In the genomic region with DNA sequence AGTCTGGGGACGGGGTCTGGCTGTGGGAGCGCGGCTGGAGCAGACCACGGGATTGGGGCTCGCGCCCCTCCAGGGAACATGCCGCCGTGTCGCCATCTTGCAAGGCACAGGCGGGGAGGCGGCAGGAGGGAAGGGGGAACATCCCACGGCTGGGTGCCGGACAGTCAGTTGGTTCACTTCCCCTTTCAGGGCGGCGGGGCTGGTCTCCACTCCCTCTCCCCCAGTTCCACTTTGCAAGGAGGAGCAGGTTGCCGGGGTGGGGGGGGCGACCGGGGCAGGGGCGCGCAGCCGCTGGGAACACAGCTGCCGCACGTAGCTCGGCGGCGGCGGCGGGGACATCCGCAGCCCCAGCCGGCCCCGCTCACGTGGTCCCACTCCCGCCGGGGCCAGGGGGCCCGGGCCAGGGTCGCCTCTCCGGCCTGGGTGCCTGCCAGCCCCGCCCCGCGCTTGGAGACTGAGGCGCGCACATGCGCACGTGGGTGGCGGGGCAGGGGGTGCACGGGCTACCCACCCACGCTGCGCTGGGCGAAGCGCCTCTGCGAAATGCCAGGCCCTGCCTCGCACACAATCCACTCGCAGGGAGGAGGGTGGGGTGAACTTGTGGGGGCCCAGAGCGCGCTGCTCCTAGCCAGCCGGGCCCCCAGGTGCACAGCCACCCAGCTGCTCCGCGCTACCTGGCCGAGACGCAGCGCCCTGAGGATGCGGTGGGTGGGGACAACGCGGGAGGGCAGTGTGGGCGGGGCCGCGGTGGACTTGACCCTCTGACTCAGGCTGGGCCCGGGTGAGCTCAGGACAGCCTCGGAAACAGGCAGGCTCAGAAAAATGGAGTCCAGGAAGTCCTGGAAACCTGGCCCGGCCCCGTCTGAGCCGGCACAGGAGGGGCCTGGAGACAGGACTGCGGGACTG, we compare ENCODE assay signal across 8 cellular contexts. TPM values are rescaled to one million over a fixed set of nuclear protein-coding genes. Genes with fewer than 3 reads are reported as not detected.
DNase-seq lines count a peak whose midpoint lies in the region; ATAC-seq and TF ChIP-seq lines count a peak whose summit lies in the region.

No MANE protein-coding gene starts in this region.

- DNase-seq in HFFc6: peak; percentile 78
- DNase-seq in SKM-1 treated with dmso at 0.1 percent for 144 hours (lab: John Stamatoyannopoulos, UW; ENCODE audit: unreplicated experiment): peak; percentile 91
- DNase-seq in MCF 10A (ENCODE audit: unreplicated experiment): peak; percentile 85
- DNase-seq in NCI-H510A (lab: John Stamatoyannopoulos, UW): no peak

- peaks cover 82% of the 10 kb centered on the region for H3K4me1 ChIP-seq in BLaER1
- peaks cover 40% of the 10 kb centered on the region for H3K4me1 ChIP-seq in iPS-20b (ENCODE audit: insufficient read depth, low read length)
- peaks cover 70% of the 10 kb centered on the region for H3K4me1 ChIP-seq in skeletal muscle satellite cell (ENCODE audit: control insufficient read depth, insufficient read depth, low read length)

- H3K36me3 Mint-ChIP-seq in HFFc6 (ENCODE audit: low read depth): peaks cover 2% of the 10 kb centered on the region; the same call in 1 of the 2 replicates
- H3K36me3 Mint-ChIP-seq in MCF 10A (ENCODE audit: insufficient read depth, unreplicated experiment): no peaks in the 10 kb centered on the region

- no peaks in the 10 kb centered on the region for H3K9me3 Mint-ChIP-seq in HFFc6
- H3K9me3 Mint-ChIP-seq in MCF 10A (ENCODE audit: unreplicated experiment): no peaks in the 10 kb centered on the region

- H3K4me2 ChIP-seq in BLaER1 (peak overlapping the region; percentile 99), skeletal muscle satellite cell (ENCODE audit: low read length) (peak overlapping the region; percentile 97)

- peak overlapping the region; percentile 94 for H3K9ac ChIP-seq in BLaER1
- peak overlapping the region; percentile 64; the same call in 1 of the 2 replicates for H3K9ac ChIP-seq in iPS-20b (ENCODE audit: low read depth, low read length)
- peak overlapping the region; percentile 86 for H3K9ac ChIP-seq in skeletal muscle satellite cell (ENCODE audit: low read depth, low read length)

- CTCF ChIA-PET in MCF 10A (lab: Yijun Ruan, JAX): interaction anchor here (1.0 to 1.5 kb wide), 3 partner anchors 10 to 608 kb away, joined by 3 to 4 read pairs (median 3); no protein-coding TSS in a partner anchor

- no TSS peak for BruUV-seq in MCF 10A (replicated peaks; lab: Mats Ljungman, UMichigan)

- no peak for TF ChIP-seq CTCF in HFFc6 (IDR thresholded peaks at IDR 0.05)
- no peak for TF ChIP-seq CTCF in MCF 10A (IDR thresholded peaks at IDR 0.05; ENCODE audit: unreplicated experiment)

- POLR2A ChIA-PET in MCF 10A (lab: Yijun Ruan, JAX): interaction anchor here (0.6 to 2.7 kb wide), 7 partner anchors 8 to 234 kb away, joined by 3 to 11 read pairs (median 4); no protein-coding TSS in a partner anchor

- ATAC-seq in GM19463 (IDR thresholded peaks at IDR 0.05; ENCODE audit: unreplicated experiment): no peak

- H3K4me3 Mint-ChIP-seq in HFFc6 (peak overlapping the region; percentile 77), MCF 10A (ENCODE audit: unreplicated experiment) (peak overlapping the region; percentile 44)

- H3K9me3 ChIP-seq in BLaER1 (no peaks in the 10 kb centered on the region), iPS-20b (ENCODE audit: insufficient read depth, low read depth, low read length) (no peaks in the 10 kb centered on the region), skeletal muscle satellite cell (replicated peaks; ENCODE audit: low read length) (no peaks in the 10 kb centered on the region)

- H3K4me1 Mint-ChIP-seq in HFFc6 (ENCODE audit: low read depth) (peaks cover 36% of the 10 kb centered on the region), MCF 10A (ENCODE audit: insufficient read depth, unreplicated experiment) (peaks cover 10% of the 10 kb centered on the region)

- H3K27ac ChIP-seq in BLaER1 (peak overlapping the region; percentile 99), iPS-20b (ENCODE audit: low read length) (no peak overlapping the region)

- H4K20me1 ChIP-seq in BLaER1: peaks cover 65% of the 10 kb centered on the region

- H3K27ac Mint-ChIP-seq in HFFc6 (peak overlapping the region; percentile 88), MCF 10A (ENCODE audit: low read depth, unreplicated experiment) (no peak overlapping the region)

- no peaks in the 10 kb centered on the region for H3K27me3 ChIP-seq in BLaER1
- H3K27me3 ChIP-seq in iPS-20b (ENCODE audit: insufficient read depth, low read length): peaks cover 19% of the 10 kb centered on the region
- no peaks in the 10 kb centered on the region for H3K27me3 ChIP-seq in skeletal muscle satellite cell (ENCODE audit: control insufficient read depth, insufficient read depth, low read length)

- peak overlapping the region; percentile 96 for H3K4me3 ChIP-seq in BLaER1
- H3K4me3 ChIP-seq in iPS-20b (ENCODE audit: low read length): peak overlapping the region; percentile 66; the same call in 1 of the 2 replicates
- peak overlapping the region; percentile 72 for H3K4me3 ChIP-seq in skeletal muscle satellite cell (ENCODE audit: low read length)

- H3K36me3 ChIP-seq in BLaER1 (peaks cover 6% of the 10 kb centered on the region), iPS-20b (ENCODE audit: insufficient read depth, low read depth, low read length) (no peaks in the 10 kb centered on the region), skeletal muscle satellite cell (ENCODE audit: insufficient read depth, low read length) (no peaks in the 10 kb centered on the region)

- no peaks in the 10 kb centered on the region; the same call in 1 of the 2 replicates for H3K27me3 Mint-ChIP-seq in HFFc6 (ENCODE audit: insufficient read depth)
- no peaks in the 10 kb centered on the region for H3K27me3 Mint-ChIP-seq in MCF 10A (ENCODE audit: insufficient read depth, unreplicated experiment)

- intact Hi-C loops in MCF 10A (cut with micrococcal nuclease): no loop called here

RNA-seq across cellular contexts. Expression of gene KLF16, which starts 6.4 kb away (rescaled TPM):
- 10 to 100 TPM; 37.7 to 48.3 (median 41.6) TPM for total RNA-seq in HFFc6 (2021; fragmentation: NEBNext Ultra II Directional; extraction: Animal tissue kit (Norgen Biotek cat#: 25700))
- 27.0 and 45.5 TPM in 2 replicates for total RNA-seq in MCF 10A (2022)
- 12.9 and 13.2 TPM in 2 replicates for total RNA-seq in skeletal muscle satellite cell (2012; rRNA removed)

RNA-seq across cellular contexts. Expression of gene REXO1, which starts 8.7 kb away (rescaled TPM):
- 10 to 100 TPM; 32.9 to 38.2 (median 34.6) TPM for total RNA-seq in HFFc6 (2021; fragmentation: NEBNext Ultra II Directional; extraction: Animal tissue kit (Norgen Biotek cat#: 25700))
- total RNA-seq in MCF 10A (2022): 28.7 and 36.4 TPM in 2 replicates
- total RNA-seq in skeletal muscle satellite cell (2012; rRNA removed): 10.7 and 13.7 TPM in 2 replicates

RNA-seq across cellular contexts. Expression of gene ABHD17A, which starts 28.3 kb away (rescaled TPM):
- total RNA-seq in HFFc6 (2021; fragmentation: NEBNext Ultra II Directional; extraction: Animal tissue kit (Norgen Biotek cat#: 25700)): 10 to 100 TPM; 61.0 to 80.0 (median 67.9) TPM
- total RNA-seq in MCF 10A (2022): 38.9 and 39.5 TPM in 2 replicates
- total RNA-seq in skeletal muscle satellite cell (2012; rRNA removed): 61.8 and 64.4 TPM in 2 replicates

RNA-seq across cellular contexts. Expression of gene ATP8B3, which starts 44.9 kb away (rescaled TPM):
- 1 to 10 TPM; 4.9 to 8.8 (median 7.6) TPM for total RNA-seq in HFFc6 (2021; fragmentation: NEBNext Ultra II Directional; extraction: Animal tissue kit (Norgen Biotek cat#: 25700))
- 5.6 and 9.3 TPM in 2 replicates for total RNA-seq in MCF 10A (2022)
- 0.76 and 0.87 TPM in 2 replicates for total RNA-seq in skeletal muscle satellite cell (2012; rRNA removed)

RNA-seq across cellular contexts. Expression of gene ADAT3, which starts 48.2 kb away (rescaled TPM):
- total RNA-seq in HFFc6 (2021; fragmentation: NEBNext Ultra II Directional; extraction: Animal tissue kit (Norgen Biotek cat#: 25700)): 1 to 10 TPM; 2.3 to 4.2 (median 3.0) TPM
- 6.8 and 6.9 TPM in 2 replicates for total RNA-seq in MCF 10A (2022)
- 3.3 and 3.5 TPM in 2 replicates for total RNA-seq in skeletal muscle satellite cell (2012; rRNA removed)
